25 cellular contexts compared by ENCODE assay signal in the genomic region with DNA sequence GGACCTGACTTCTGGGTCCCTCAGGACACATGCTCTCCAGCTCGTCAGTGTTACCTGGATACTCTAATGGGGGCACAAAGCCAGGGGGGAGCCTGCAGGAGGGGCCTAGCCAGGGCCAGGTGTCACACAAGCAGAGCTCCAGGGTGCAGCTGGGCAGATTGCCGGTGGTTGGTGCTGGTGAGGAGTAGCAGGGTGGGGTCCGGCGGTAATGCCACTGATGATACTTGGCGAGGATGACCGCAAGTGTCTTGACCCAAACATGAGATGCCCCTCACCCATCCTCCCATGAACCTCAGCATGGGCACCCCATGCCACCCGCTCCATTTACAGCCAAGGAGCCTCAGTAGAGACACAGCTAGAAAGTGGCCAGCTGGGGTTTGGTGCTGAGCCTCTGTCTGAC.
"Had no signal": no experiment of that assay in that cellular context is flagged by ENCODE, and none has a peak within 500 bp of the region (broad histone marks: within the 10 kb centered on the region; RNA-seq: fewer than 3 reads in every experiment).

No MANE protein-coding gene starts in this region.

- H3K9me3 ChIP-seq: ascending aorta, body of pancreas had no signal

- H3K36me3 Mint-ChIP-seq: activated CD8-positive, alpha-beta memory T cell treated with anti-CD3 and anti-CD28 coated beads, Interleukin-2, amount 10 ng/mL, durations not matched to agents 7 days and 5 days; activated naive CD4-positive, alpha-beta T cell treated with anti-CD3 and anti-CD28 coated beads, Interleukin-2, amount 50 U/mL, for 72 hours had no signal

- H3K9me3 Mint-ChIP-seq: activated CD4-positive, alpha-beta T cell treated with anti-CD3 and anti-CD28 coated beads, Interleukin-2, amount 10 ng/mL, durations not matched to agents 24 days and 14 days; activated naive CD4-positive, alpha-beta T cell treated with anti-CD3 and anti-CD28 coated beads, Interleukin-2, amount 50 U/mL, for 72 hours had no signal

- H3K4me3 Mint-ChIP-seq: activated CD4-positive, alpha-beta T cell treated with anti-CD3 and anti-CD28 coated beads, Interleukin-2, amount 10 ng/mL, durations not matched to agents 24 days and 14 days; activated CD8-positive, alpha-beta memory T cell treated with anti-CD3 and anti-CD28 coated beads, Interleukin-2, amount 10 ng/mL, durations not matched to agents 7 days and 5 days; activated naive CD8-positive, alpha-beta T cell treated with anti-CD3 and anti-CD28 coated beads, Interleukin-2, amount 50 U/mL, for 24 hours; activated T-cell treated with anti-CD3 and anti-CD28 coated beads, Interleukin-2, amount 50 U/mL, for 24 hours; T-helper 17 cell; WTC11 had no signal

- H3K4me1 Mint-ChIP-seq: activated CD4-positive, alpha-beta T cell treated with anti-CD3 and anti-CD28 coated beads, Interleukin-2, amount 10 ng/mL, durations not matched to agents 24 days and 14 days; activated CD8-positive, alpha-beta memory T cell treated with anti-CD3 and anti-CD28 coated beads, Interleukin-2, amount 10 ng/mL, durations not matched to agents 7 days and 5 days; activated naive CD8-positive, alpha-beta T cell treated with anti-CD3 and anti-CD28 coated beads, Interleukin-2, amount 50 U/mL, for 24 hours; T-helper 17 cell had no signal

- H3K36me3 ChIP-seq: ascending aorta had no signal

- H3K27me3 ChIP-seq: ascending aorta, body of pancreas had no signal

- ATAC-seq: activated CD8-positive, alpha-beta memory T cell treated with anti-CD3 and anti-CD28 coated beads, Interleukin-2, amount 10 ng/mL, durations not matched to agents 7 days and 5 days; activated naive CD4-positive, alpha-beta T cell treated with anti-CD3 and anti-CD28 coated beads, Interleukin-2, amount 50 U/mL, for 72 hours; activated naive CD8-positive, alpha-beta T cell treated with anti-CD3 and anti-CD28 coated beads, Interleukin-2, amount 50 U/mL, for 24 hours; body of pancreas; K562; T-helper 17 cell; WTC11 had no signal

- H3K27me3 Mint-ChIP-seq: activated CD4-positive, alpha-beta T cell treated with anti-CD3 and anti-CD28 coated beads, Interleukin-2, amount 10 ng/mL, durations not matched to agents 24 days and 14 days; activated naive CD8-positive, alpha-beta T cell treated with anti-CD3 and anti-CD28 coated beads, Interleukin-2, amount 50 U/mL, for 24 hours; activated T-cell treated with anti-CD3 and anti-CD28 coated beads, Interleukin-2, amount 50 U/mL, for 24 hours; T-helper 17 cell had no signal

- H3K27ac ChIP-seq: ascending aorta, body of pancreas had no signal

- H3K27ac Mint-ChIP-seq: activated CD4-positive, alpha-beta T cell treated with anti-CD3 and anti-CD28 coated beads, Interleukin-2, amount 10 ng/mL, durations not matched to agents 24 days and 14 days; activated CD8-positive, alpha-beta memory T cell treated with anti-CD3 and anti-CD28 coated beads, Interleukin-2, amount 10 ng/mL, durations not matched to agents 7 days and 5 days; activated naive CD4-positive, alpha-beta T cell treated with anti-CD3 and anti-CD28 coated beads, Interleukin-2, amount 50 U/mL, for 72 hours; activated naive CD8-positive, alpha-beta T cell treated with anti-CD3 and anti-CD28 coated beads, Interleukin-2, amount 50 U/mL, for 24 hours; activated T-cell treated with anti-CD3 and anti-CD28 coated beads, Interleukin-2, amount 50 U/mL, for 24 hours; T-helper 17 cell; WTC11 had no signal

- H3K4me1 ChIP-seq: ascending aorta, body of pancreas had no signal

- DNase-seq: activated CD4-positive, alpha-beta T cell treated with anti-CD3 and anti-CD28 coated beads, Interleukin-2, amount 10 ng/mL, durations not matched to agents 24 days and 14 days; activated CD4-positive, alpha-beta T cell treated with anti-CD3 and anti-CD28 coated beads, Interleukin-2, amount 50 U/mL, for 48 hours; activated CD4-positive, CD25-positive, alpha-beta regulatory T cell treated with anti-CD3 and anti-CD28 coated beads, Interleukin-2, amount 50 U/mL, for 72 hours; activated CD8-positive, alpha-beta memory T cell treated with anti-CD3 and anti-CD28 coated beads, Interleukin-2, amount 10 ng/mL, durations not matched to agents 7 days and 5 days; activated effector memory CD4-positive, alpha-beta T cell treated with anti-CD3 and anti-CD28 coated beads, Interleukin-2, amount 50 U/mL, for 16 hours; activated naive CD4-positive, alpha-beta T cell treated with Interleukin-2 at 50 U/mL for 16 hours; activated naive CD8-positive, alpha-beta T cell treated with anti-CD3 and anti-CD28 coated beads, Interleukin-2, amount 50 U/mL, for 24 hours; activated T-cell treated with anti-CD3 and anti-CD28 coated beads, Interleukin-2, amount 50 U/mL, for 24 hours; amniotic stem cell; body of pancreas; Karpas-422; NCI-H1105 treated with DMSO at 0.1 percent for 48 hours; NCI-H1436 treated with DMSO at 0.1 percent for 48 hours; NCI-H187; NCI-H2081; NCI-H510A treated with DMSO at 0.1 percent for 48 hours; NCI-H69; NK-92 treated with Interleukin-12 subunit alpha and Interleukin-12 subunit beta, amount 100 ng/mL, for 24 hours; SIG-M5; T-helper 17 cell; T-helper 9 cell had no signal

- H3K4me3 ChIP-seq: ascending aorta, body of pancreas, K562 had no signal
